Comparison of ENCODE assay signal across 9 cellular contexts in genomic region chr20:63178889-63179751, GRCh38. TPM values are rescaled to one million over a fixed set of nuclear protein-coding genes. Genes with fewer than 3 reads are reported as not detected.
DNase-seq lines count a peak whose midpoint lies in the region; ATAC-seq and TF ChIP-seq lines count a peak whose summit lies in the region.
"Had no signal": no experiment of that assay in that cellular context is flagged by ENCODE, and none has a peak within 500 bp of the region (broad histone marks: within the 10 kb centered on the region; RNA-seq: fewer than 3 reads in every experiment).

No MANE protein-coding gene starts in this region.

- H3K4me3 ChIP-seq in HUES6 (ENCODE audit: low read depth, low read length): peak overlapping the region; percentile 54
- H3K4me3 ChIP-seq in iPS-11a (ENCODE audit: low read depth, low read length): peak overlapping the region; percentile 46

- no peaks in the 10 kb centered on the region for H3K9me3 ChIP-seq in HUES6 (ENCODE audit: control insufficient read depth, insufficient read depth, low read depth, low read length)

- peaks cover 35% of the 10 kb centered on the region for H3K4me1 ChIP-seq in HUES6 (ENCODE audit: control insufficient read depth, insufficient read depth, low read length)

- no peaks in the 10 kb centered on the region for H3K36me3 ChIP-seq in HUES6 (ENCODE audit: control insufficient read depth, insufficient read depth, low read length)

- H3K9ac ChIP-seq in HUES6 (ENCODE audit: low read length): no peak overlapping the region

- no peak overlapping the region for H3K27ac ChIP-seq in HUES6 (ENCODE audit: low read depth, low read length)

- no peak for ATAC-seq in omental fat pad (ENCODE audit: low FRiP score)

- in situ Hi-C loops in G401 (cut with HindIII; ENCODE audit: low sequenced_read_pairs): no loop called here

- DNase-seq in G401 (ENCODE audit: low spot score): peak; percentile 82
- DNase-seq in T follicular helper cell (ENCODE audit: low read depth): peak; percentile 51
- DNase-seq in activated naive CD8-positive, alpha-beta T cell treated with anti-CD3 and anti-CD28 coated beads, Interleukin-2, amount 50 U/mL, for 16 hours (ENCODE audit: low read depth, low spot score): peak; percentile 44
- peak; percentile 32 to 64 (median 45) for DNase-seq in stimulated activated CD4-positive, alpha-beta T cell treated with anti-CD3 and anti-CD28 coated beads, Interleukin-1b, Interleukin-23, amount 100 ng/mL, for 24 hours (ENCODE audit: low read depth in 4 of 4, low spot score in 1 of 4)
- no peak for DNase-seq in omental fat pad (ENCODE audit: low spot score)
- DNase-seq in dedifferentiated amniotic fluid mesenchymal stem cell (ENCODE audit: extremely low spot score): no peak

- peaks cover 67% of the 10 kb centered on the region for H3K27me3 ChIP-seq in HUES6 (ENCODE audit: control insufficient read depth, insufficient read depth, low read length)

- no peak for TF ChIP-seq CTCF in omental fat pad (IDR thresholded peaks at IDR 0.05)

RNA-seq across cellular contexts. Expression of gene YTHDF1, which starts 36.8 kb away (rescaled TPM):
- 22.7 and 27.1 TPM in 2 replicates for total RNA-seq in G401 (2014; rRNA removed; shearing (Covaris generic))
- 10 to 100 TPM; 21.2 to 49.6 (median 25.8) TPM for total RNA-seq in omental fat pad

RNA-seq across cellular contexts. Expression of gene BIRC7, which starts 56.6 kb away (rescaled TPM):
- total RNA-seq in G401 (2014; rRNA removed; shearing (Covaris generic)): 68.2 and 78.4 TPM in 2 replicates
- total RNA-seq in omental fat pad: 1 to 10 TPM in 1 of 4 donors, under 1 TPM in 1, not detected in 2; 0.48 to 3.0 TPM
- total RNA-seq: endothelial cell of umbilical vein had no signal

Comparison
In these comparisons a context has a peak if more than half of its experiments do, and no peak if none do; other contexts are left out.
1. DNase-seq: peak in G401 (single experiment), T follicular helper cell (single experiment), activated naive CD8-positive, alpha-beta T cell treated with anti-CD3 and anti-CD28 coated beads, Interleukin-2, amount 50 U/mL, for 16 hours (single experiment) and stimulated activated CD4-positive, alpha-beta T cell treated with anti-CD3 and anti-CD28 coated beads, Interleukin-1b, Interleukin-23, amount 100 ng/mL, for 24 hours (4 of 4); none in omental fat pad (single experiment) and dedifferentiated amniotic fluid mesenchymal stem cell (single experiment).
2. RNA of gene BIRC7, which starts 56.6 kb away (total RNA-seq): 68.2 to 78.4 TPM in G401; 0.48 to 3.0 TPM in omental fat pad; every median in the first group is over 10 times any median in the second.